In genomic region chr18:69755041-69755440, GRCh38 we compare ENCODE assay signal across 22 cellular contexts.
"Had no signal": no experiment of that assay in that cellular context is flagged by ENCODE, and none has a peak within 500 bp of the region (broad histone marks: within the 10 kb centered on the region; RNA-seq: fewer than 3 reads in every experiment).

No MANE protein-coding gene starts in this region.

- H3K36me3 ChIP-seq: heart left ventricle, neural progenitor cell, ovary, right atrium auricular region, stomach, thoracic aorta, transverse colon had no signal

- H3K4me3 Mint-ChIP-seq: natural killer cell treated with Interleukin-12 subunit alpha and Interleukin-12 subunit beta and Interleukin-15 and Interleukin-18, amount 100 ng/mL, for 72 hours; neural progenitor cell had no signal

- H3K27ac Mint-ChIP-seq: neural progenitor cell had no signal

- H3K27me3 Mint-ChIP-seq: natural killer cell treated with Interleukin-12 subunit alpha and Interleukin-12 subunit beta and Interleukin-15 and Interleukin-18, amount 100 ng/mL, for 72 hours had no signal

- DNase-seq: effector memory CD4-positive, alpha-beta T cell; foreskin melanocyte; heart left ventricle; hippocampal formation; left colon; left ventricle myocardium superior; mesenchymal stem cell; midbrain; nucleus accumbens; ovary; small intestine; stimulated activated CD4-positive, alpha-beta T cell treated with anti-CD3 and anti-CD28 coated beads, Interleukin-12 subunit alpha, Interleukin-12 subunit beta, amount 100 ng/mL, for 4 hours; stimulated activated naive CD4-positive, alpha-beta T cell; stomach; substantia nigra; transverse colon had no signal

- H3K27me3 ChIP-seq: heart left ventricle, neural progenitor cell, ovary, right atrium auricular region, stomach, transverse colon had no signal

- H3K9me3 ChIP-seq: ovary, right atrium auricular region, thoracic aorta, transverse colon had no signal

- H3K4me3 ChIP-seq: heart left ventricle, lung, neural progenitor cell, ovary, right atrium auricular region, stomach, thoracic aorta, transverse colon had no signal

- H3K9me3 Mint-ChIP-seq: natural killer cell treated with Interleukin-12 subunit alpha and Interleukin-12 subunit beta and Interleukin-15 and Interleukin-18, amount 100 ng/mL, for 72 hours had no signal

- H3K4me1 ChIP-seq: heart left ventricle, right atrium auricular region, stomach, transverse colon had no signal

- ATAC-seq: esophagus mucosa; heart left ventricle; left colon; left ventricle myocardium superior; natural killer cell treated with Interleukin-12 subunit alpha and Interleukin-12 subunit beta and Interleukin-15 and Interleukin-18, amount 100 ng/mL, for 72 hours had no signal
